Comparison of ENCODE assay signal across 1 cellular context in genomic region chr11:7775689-7776088, GRCh38.
TF ChIP-seq lines count a peak whose summit lies in the region.

No MANE protein-coding gene starts in this region.

TF ChIP-seq in H1, 55 proteins besides CTCF, POLR2A, EP300 and RAD21 (continued from another document):
- TF ChIP-seq, protein P1, sequence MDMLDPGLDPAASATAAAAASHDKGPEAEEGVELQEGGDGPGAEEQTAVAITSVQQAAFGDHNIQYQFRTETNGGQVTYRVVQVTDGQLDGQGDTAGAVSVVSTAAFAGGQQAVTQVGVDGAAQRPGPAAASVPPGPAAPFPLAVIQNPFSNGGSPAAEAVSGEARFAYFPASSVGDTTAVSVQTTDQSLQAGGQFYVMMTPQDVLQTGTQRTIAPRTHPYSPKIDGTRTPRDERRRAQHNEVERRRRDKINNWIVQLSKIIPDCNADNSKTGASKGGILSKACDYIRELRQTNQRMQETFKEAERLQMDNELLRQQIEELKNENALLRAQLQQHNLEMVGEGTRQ (IDR thresholded peaks at IDR 0.05; ENCODE audit: low read length), result no peak
- TF ChIP-seq, protein P2, sequence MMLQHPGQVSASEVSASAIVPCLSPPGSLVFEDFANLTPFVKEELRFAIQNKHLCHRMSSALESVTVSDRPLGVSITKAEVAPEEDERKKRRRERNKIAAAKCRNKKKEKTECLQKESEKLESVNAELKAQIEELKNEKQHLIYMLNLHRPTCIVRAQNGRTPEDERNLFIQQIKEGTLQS (IDR thresholded peaks at IDR 0.05; ENCODE audit: insufficient read depth, low read depth, low read length), result no peak
- TF ChIP-seq CHD7 (IDR thresholded peaks at IDR 0.05; ENCODE audit: insufficient replicate concordance, low read length) (no peak), ZNF274 (IDR thresholded peaks at IDR 0.05; ENCODE audit: borderline replicate concordance, extremely low read depth, low read length) (no peak), SRF (IDR thresholded peaks at IDR 0.05; ENCODE audit: low read depth, low read length) (no peak), CBX5 (IDR thresholded peaks at IDR 0.05; ENCODE audit: low read depth, low read length) (no peak)
